Comparison of ENCODE assay signal across 1 cellular context in genomic region chr2:61065706-61066688, GRCh38.
TF ChIP-seq lines count a peak whose summit lies in the region.

Gene SANBR (plus strand): TSS chr2:61065871. CDS start chr2:61070351, 4,480 bp downstream.

TF ChIP-seq in HepG2, 621 proteins besides CTCF, POLR2A, EP300 and RAD21 (continued from another document and continues in another):
- peak; percentile 49; the same call in 1 of the 2 replicates for TF ChIP-seq KDM5A (IDR thresholded peaks at IDR 0.05; ENCODE audit: borderline replicate concordance, low read length)
- TF ChIP-seq HES4 (CRISPR knock-in tag; IDR thresholded peaks at IDR 0.05; ENCODE audit: borderline replicate concordance): 0 out of 2 replicates have a peak, but pooled peaks have one; percentile 63
- no peak for TF ChIP-seq THAP8 (CRISPR knock-in tag; IDR thresholded peaks at IDR 0.05; ENCODE audit: borderline replicate concordance)
- no peak for TF ChIP-seq NONO (IDR thresholded peaks at IDR 0.05)
- peak; percentile 91; the same call in 1 of the 2 replicates for TF ChIP-seq NONO (CRISPR knock-in tag; conservative IDR thresholded peaks at IDR 0.05)
- TF ChIP-seq STAT6 (CRISPR knock-in tag; IDR thresholded peaks at IDR 0.05; ENCODE audit: borderline replicate concordance): no peak
- TF ChIP-seq NFE2L1 (CRISPR knock-in tag; IDR thresholded peaks at IDR 0.05; ENCODE audit: borderline replicate concordance): no peak
- TF ChIP-seq NCOA5 (CRISPR knock-in tag; IDR thresholded peaks at IDR 0.05): no peak
- TF ChIP-seq RCOR2 (CRISPR knock-in tag; IDR thresholded peaks at IDR 0.05): no peak
- TF ChIP-seq PTBP1 (IDR thresholded peaks at IDR 0.05; ENCODE audit: low read depth, low read length, poor library complexity, severe bottlenecking): peak; percentile 42
- peak; percentile 34; the same call in 1 of the 2 replicates for TF ChIP-seq ZNF800 (CRISPR knock-in tag; IDR thresholded peaks at IDR 0.05)
- TF ChIP-seq TFAP4 (IDR thresholded peaks at IDR 0.05; ENCODE audit: borderline replicate concordance, low read depth): peak; percentile 32; the same call in 1 of the 2 replicates
- TF ChIP-seq ZMYM2 (CRISPR knock-in tag; IDR thresholded peaks at IDR 0.05): no peak
- TF ChIP-seq WIZ (CRISPR knock-in tag; IDR thresholded peaks at IDR 0.05): no peak
- TF ChIP-seq KDM4B (CRISPR knock-in tag; IDR thresholded peaks at IDR 0.05): no peak
- TF ChIP-seq MLXIP (CRISPR knock-in tag; IDR thresholded peaks at IDR 0.05; ENCODE audit: borderline replicate concordance): peak; percentile 27; the same call in 1 of the 2 replicates
- TF ChIP-seq ZNF678 (CRISPR knock-in tag; IDR thresholded peaks at IDR 0.05): peak; percentile 97
- TF ChIP-seq PATZ1 (CRISPR knock-in tag; IDR thresholded peaks at IDR 0.05): peak; percentile 92
- TF ChIP-seq SNAI1 (CRISPR knock-in tag; IDR thresholded peaks at IDR 0.05; ENCODE audit: borderline replicate concordance): no peak
- no peak; the same call in 1 of the 2 replicates for TF ChIP-seq JUND (CRISPR knock-in tag; IDR thresholded peaks at IDR 0.05)
- TF ChIP-seq ZNF792 (CRISPR knock-in tag; IDR thresholded peaks at IDR 0.05): no peak
- TF ChIP-seq PRDM15 (CRISPR knock-in tag; IDR thresholded peaks at IDR 0.05): peak; percentile 63; the same call in 1 of the 2 replicates
- no peak; the same call in none of the 2 replicates for TF ChIP-seq HBP1 (CRISPR knock-in tag; IDR thresholded peaks at IDR 0.05; ENCODE audit: low read depth)
- TF ChIP-seq HMGA1 (CRISPR knock-in tag; conservative IDR thresholded peaks at IDR 0.05): no peak
- TF ChIP-seq JARID2 (CRISPR knock-in tag; IDR thresholded peaks at IDR 0.05; ENCODE audit: insufficient replicate concordance): no peak
- no peak for TF ChIP-seq ZNF609 (CRISPR knock-in tag; IDR thresholded peaks at IDR 0.05; ENCODE audit: borderline replicate concordance)
- TF ChIP-seq SATB2 (CRISPR knock-in tag; IDR thresholded peaks at IDR 0.05): no peak
- no peak for TF ChIP-seq TARDBP (CRISPR knock-in tag; IDR thresholded peaks at IDR 0.05)
- TF ChIP-seq ZFP90 (CRISPR knock-in tag; IDR thresholded peaks at IDR 0.05; ENCODE audit: borderline replicate concordance): no peak; the same call in 1 of the 2 replicates
- no peak; the same call in 1 of the 2 replicates for TF ChIP-seq ZBTB26 (CRISPR knock-in tag; IDR thresholded peaks at IDR 0.05; ENCODE audit: borderline replicate concordance)
- TF ChIP-seq TOPORS (CRISPR knock-in tag; IDR thresholded peaks at IDR 0.05): no peak; the same call in 1 of the 2 replicates
- peak; percentile 79 for TF ChIP-seq SAP130 (CRISPR knock-in tag; IDR thresholded peaks at IDR 0.05; ENCODE audit: low read depth)
- no peak for TF ChIP-seq CAMTA2 (CRISPR knock-in tag; IDR thresholded peaks at IDR 0.05; ENCODE audit: borderline replicate concordance)
